8 cellular contexts compared by ENCODE assay signal in the genomic region with DNA sequence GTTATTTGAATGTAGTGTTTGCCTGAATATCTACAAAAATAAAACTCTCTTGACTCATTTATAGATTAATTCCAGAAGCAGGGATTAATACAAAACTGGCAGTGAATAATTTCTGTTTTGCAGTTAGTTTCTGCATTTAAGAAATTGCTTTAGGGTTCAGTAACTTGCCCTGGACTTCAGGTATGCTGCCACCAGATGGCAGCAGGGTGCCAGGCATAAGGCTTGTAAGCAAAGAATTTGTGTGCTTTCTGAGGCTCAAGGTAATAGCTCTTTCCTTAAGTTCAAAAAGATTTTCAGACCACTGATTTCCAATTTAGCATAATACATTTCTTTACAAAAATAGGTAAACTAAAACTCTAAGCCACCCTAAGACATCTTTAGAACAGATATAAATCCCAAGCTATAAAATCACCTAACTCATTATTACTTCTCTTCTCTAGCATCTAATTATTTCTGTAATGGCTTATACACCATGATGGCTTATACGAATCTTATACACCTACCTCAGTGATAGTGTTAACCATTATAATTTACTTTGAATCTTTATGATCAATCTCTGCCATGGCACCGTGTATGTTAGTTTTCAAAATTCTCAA.
A peak's percentile ranks its signal among the peaks of the same experiment; 100 is the strongest.
DNase-seq lines count a peak whose midpoint lies in the region; ATAC-seq and TF ChIP-seq lines count a peak whose summit lies in the region.

No MANE protein-coding gene starts in this region.

- POLR2A ChIA-PET in A673 (lab: Charles Lee; ENCODE audit: low non-redundant PET) = no interaction called here

- no peaks in the 10 kb centered on the region for H3K36me3 ChIP-seq in A673 (ENCODE audit: insufficient read depth, low read length, poor library complexity, severe bottlenecking)

- H3K27ac ChIP-seq in A673 (ENCODE audit: low read depth, low read length, poor library complexity, severe bottlenecking) = no peak overlapping the region

- in situ Hi-C loops in GM13977 (cut with MboI; ENCODE audit: low pct_unique_long_range_greater_than_20kb, low sequenced_read_pairs, unreplicated experiment) = loop anchor here (25.0 kb wide), 1 partner anchor 569 kb away; no protein-coding TSS in a partner anchor

- CTCF ChIA-PET in A673 (lab: Charles Lee) = interaction anchor here (0.6 to 1.1 kb wide), 6 partner anchors 45 to 741 kb away, joined by 3 to 5 read pairs (median 3); partner anchors contain the start of gene SLC25A3

- DNase-seq in A673 (ENCODE audit: low spot score) = peak; percentile 76
- DNase-seq in GM13977 (ENCODE audit: low spot score) = peak; percentile 52
- peak; percentile 81 for DNase-seq in NCI-H82 (lab: John Stamatoyannopoulos, UW)
- peak; percentile 6 for DNase-seq in activated T-cell treated with anti-CD3 and anti-CD28 coated beads for 1 hour (ENCODE audit: low read depth)
- DNase-seq in fibroblast of villous mesenchyme (ENCODE audit: low read depth) = peak; percentile 61
- peak; percentile 42 for DNase-seq in omental fat pad (ENCODE audit: low spot score)
- no peak for DNase-seq in DMS153 treated with DMSO at 0.1 percent for 48 hours (lab: John Stamatoyannopoulos, UW; ENCODE audit: unreplicated experiment)

- no peak overlapping the region for H3K4me3 ChIP-seq in A673 (ENCODE audit: low read depth, low read length, poor library complexity, severe bottlenecking)
- no peak overlapping the region for H3K4me3 ChIP-seq in fibroblast of villous mesenchyme (ENCODE audit: low read depth, low read length)

- peak; percentile 77 for ATAC-seq in HG03442 (IDR thresholded peaks at IDR 0.05; ENCODE audit: unreplicated experiment)
- ATAC-seq in omental fat pad (ENCODE audit: low FRiP score) = no peak

- TF ChIP-seq CTCF in A673 (conservative IDR thresholded peaks at IDR 0.05; ENCODE audit: low read depth, low read length) = peak; percentile 94
- peak; percentile 90 for TF ChIP-seq CTCF in GM13977 (IDR thresholded peaks at IDR 0.05; ENCODE audit: extremely low read depth, insufficient read depth, missing control alignments)
- TF ChIP-seq CTCF in fibroblast of villous mesenchyme (IDR thresholded peaks at IDR 0.05; ENCODE audit: insufficient read depth, low read depth, low read length) = peak; percentile 90
- peak in 2 of 3 donors; percentile 35 to 41 for TF ChIP-seq CTCF in omental fat pad (IDR thresholded peaks at IDR 0.05)

- H3K9me3 ChIP-seq in A673 (ENCODE audit: low read depth, low read length, poor library complexity, severe bottlenecking) = no peaks in the 10 kb centered on the region

- no TSS peak for BruUV-seq in A673 (replicated peaks; lab: Mats Ljungman, UMichigan)

- H3K27me3 ChIP-seq in A673 (replicated peaks; ENCODE audit: insufficient read depth, low read depth, low read length, poor library complexity) = no peaks in the 10 kb centered on the region

- intact Hi-C loops in A673 (cut with micrococcal nuclease; ENCODE audit: unreplicated experiment) = loop anchor here (1.0 to 5.0 kb wide), 5 partner anchors 129 to 724 kb away; no protein-coding TSS in a partner anchor

- no peaks in the 10 kb centered on the region for H3K4me1 ChIP-seq in A673 (ENCODE audit: insufficient read depth, low read length, poor library complexity, severe bottlenecking)

Comparison
In these comparisons a context has a peak if more than half of its experiments do, and no peak if none do; other contexts are left out.
1. CTCF ChIP-seq: peak in every context shown above with its lines; median percentile 94 in A673; 90 in GM13977; 90 in fibroblast of villous mesenchyme; 38 in omental fat pad.